ENCODE assay signal across 14 cellular contexts in genomic region chr7:34946486-34946885, GRCh38.
"Had no signal": no experiment of that assay in that cellular context is flagged by ENCODE, and none has a peak within 500 bp of the region (broad histone marks: within the 10 kb centered on the region; RNA-seq: fewer than 3 reads in every experiment).

No MANE protein-coding gene starts in this region.

- ATAC-seq: foreskin keratinocyte, natural killer cell had no signal

- H3K27me3 ChIP-seq: colonic mucosa, foreskin keratinocyte, hepatocyte, ovary had no signal

- H3K36me3 ChIP-seq: colonic mucosa, ovary had no signal

- H3K4me1 ChIP-seq: colonic mucosa, foreskin keratinocyte had no signal

- H3K9me3 ChIP-seq: colonic mucosa, ovary had no signal

- H3K27ac ChIP-seq: colonic mucosa, foreskin keratinocyte, hepatocyte, ovary had no signal

- H3K4me3 ChIP-seq: colonic mucosa, hepatocyte, ovary, smooth muscle cell had no signal

- DNase-seq: colonic mucosa; dermis blood vessel endothelial cell; foreskin keratinocyte; head of caudate nucleus; kidney; left cardiac atrium; natural killer cell; nucleus accumbens; ovary; right cardiac atrium; stimulated activated CD4-positive, alpha-beta T cell treated with anti-CD3 and anti-CD28 coated beads, Interleukin-2, amount 100 ng/mL, for 48 hours; stimulated activated naive CD4-positive, alpha-beta T cell treated with Interleukin-2 at 50 U/mL for 16 hours had no signal
